In genomic region chr1:236552901-236553300, GRCh38 we compare ENCODE assay signal across 21 cellular contexts. TPM values are rescaled to one million over a fixed set of nuclear protein-coding genes. Genes with fewer than 3 reads are reported as not detected.
A peak's percentile ranks its signal among the peaks of the same experiment; 100 is the strongest.
DNase-seq lines count a peak whose midpoint lies in the region; ATAC-seq, FAIRE-seq and TF ChIP-seq lines count a peak whose summit lies in the region.
"Had no signal": no experiment of that assay in that cellular context is flagged by ENCODE, and none has a peak within 500 bp of the region (broad histone marks: within the 10 kb centered on the region; RNA-seq: fewer than 3 reads in every experiment).

No MANE protein-coding gene starts in this region.

- no peak for TF ChIP-seq RAD21 in IMR-90 (IDR thresholded peaks at IDR 0.05; ENCODE audit: low read length)

- no CpG with 5 or more reads among the region's 1 CpG for WGBS in IMR-90 (ENCODE audit: extremely low coverage in 2 of 2, insufficient read length in 1 of 2), 2 experiments

- no peak overlapping the region for H2BK15ac ChIP-seq in IMR-90 (ENCODE audit: low read depth, low read length)

- no peak overlapping the region for H3K4me3 Mint-ChIP-seq in activated naive CD4-positive, alpha-beta T cell treated with anti-CD3 and anti-CD28 coated beads, Interleukin-2, amount 50 U/mL, for 24 hours
- no peak overlapping the region for H3K4me3 Mint-ChIP-seq in stimulated activated effector memory CD8-positive, alpha-beta T cell treated with anti-CD3 and anti-CD28 coated beads, Interleukin-12 subunit alpha, Interleukin-12 subunit beta, amount 100 ng/mL, for 72 hours
- H3K4me3 Mint-ChIP-seq: CD8-positive, alpha-beta T cell; H9 had no signal

- no peak overlapping the region for H2BK120ac ChIP-seq in IMR-90 (ENCODE audit: low read depth, low read length)

- no peak for TF ChIP-seq POLR2A in IMR-90 (IDR thresholded peaks at IDR 0.05; ENCODE audit: low read depth, low read length)

- H3K4me1 ChIP-seq in IMR-90 (ENCODE audit: control insufficient read depth, insufficient read depth, low read length), result peaks cover 2% of the 10 kb centered on the region
- H3K4me1 ChIP-seq: BLaER1 had no signal

- peak overlapping the region; percentile 69 for H3K27ac Mint-ChIP-seq in activated naive CD4-positive, alpha-beta T cell treated with anti-CD3 and anti-CD28 coated beads, Interleukin-2, amount 50 U/mL, for 24 hours
- peak overlapping the region; percentile 56 for H3K27ac Mint-ChIP-seq in stimulated activated effector memory CD8-positive, alpha-beta T cell treated with anti-CD3 and anti-CD28 coated beads, Interleukin-12 subunit alpha, Interleukin-12 subunit beta, amount 100 ng/mL, for 72 hours
- H3K27ac Mint-ChIP-seq: CD8-positive, alpha-beta T cell; H9 had no signal

- H3K4me1 Mint-ChIP-seq in activated naive CD4-positive, alpha-beta T cell treated with anti-CD3 and anti-CD28 coated beads, Interleukin-2, amount 50 U/mL, for 24 hours, result no peaks in the 10 kb centered on the region
- H3K4me1 Mint-ChIP-seq in stimulated activated effector memory CD8-positive, alpha-beta T cell treated with anti-CD3 and anti-CD28 coated beads, Interleukin-12 subunit alpha, Interleukin-12 subunit beta, amount 100 ng/mL, for 72 hours, result no peaks in the 10 kb centered on the region

- FAIRE-seq in bronchial epithelial cell (lab: Jason Lieb, UNC), result no peak

- TF ChIP-seq CTCF in IMR-90 (conservative IDR thresholded peaks at IDR 0.05; ENCODE audit: low read depth, low read length) (no peak), bronchial epithelial cell (IDR thresholded peaks at IDR 0.05; ENCODE audit: insufficient read depth, low read length, severe bottlenecking) (no peak)

- H3K27me3 ChIP-seq in IMR-90 (ENCODE audit: control insufficient read depth, insufficient read depth, low read length) (no peaks in the 10 kb centered on the region), bronchial epithelial cell (ENCODE audit: control insufficient read depth, insufficient read depth, low read length) (no peaks in the 10 kb centered on the region), H7 (ENCODE audit: control insufficient read depth, insufficient read depth, low read length) (no peaks in the 10 kb centered on the region)
- H3K27me3 ChIP-seq: BLaER1, MG63 had no signal

- no peak overlapping the region for H2BK20ac ChIP-seq in IMR-90 (ENCODE audit: low read depth, low read length)

- peak; percentile 35; the same call in 1 of the 2 replicates for ATAC-seq in IMR-90 (ENCODE audit: low read depth)
- no peak for ATAC-seq in stimulated activated effector memory CD8-positive, alpha-beta T cell treated with anti-CD3 and anti-CD28 coated beads, Interleukin-12 subunit alpha, Interleukin-12 subunit beta, amount 100 ng/mL, for 72 hours
- ATAC-seq: CD8-positive, alpha-beta T cell had no signal

- in situ Hi-C loops in IMR-90 (cut with MboI; ENCODE audit: low sequenced_read_pairs), result no loop called here

- no peaks in the 10 kb centered on the region for H3K9me3 Mint-ChIP-seq in activated naive CD4-positive, alpha-beta T cell treated with anti-CD3 and anti-CD28 coated beads, Interleukin-2, amount 50 U/mL, for 24 hours
- no peaks in the 10 kb centered on the region for H3K9me3 Mint-ChIP-seq in stimulated activated effector memory CD8-positive, alpha-beta T cell treated with anti-CD3 and anti-CD28 coated beads, Interleukin-12 subunit alpha, Interleukin-12 subunit beta, amount 100 ng/mL, for 72 hours
- H3K9me3 Mint-ChIP-seq: CD8-positive, alpha-beta T cell; H9 had no signal

- H2AK9ac ChIP-seq in IMR-90 (replicated peaks; ENCODE audit: low read depth, low read length, poor library complexity), result no peak overlapping the region

- intact Hi-C loops in IMR-90 (cut with micrococcal nuclease), result loop anchor here (5.0 kb wide), 1 partner anchor 34 kb away; no protein-coding TSS in a partner anchor

- peaks cover 0 to 3% of the 10 kb centered on the region in 2 experiments; a peak in 1 of 4 replicates for H3K79me1 ChIP-seq in IMR-90 (ENCODE audit: low read depth in 1 of 2, low read length in 2 of 2)

- POLR2A ChIA-PET in IMR-90 (lab: Charles Lee; ENCODE audit: unreplicated experiment), result no interaction called here

- BruUV-seq in IMR-90 (replicated peaks; lab: Mats Ljungman, UMichigan), result no TSS peak

- H2BK5ac ChIP-seq in IMR-90 (ENCODE audit: low read depth, low read length, poor library complexity, severe bottlenecking), result no peak overlapping the region

- H3K4me3 ChIP-seq in IMR-90 (ENCODE audit: insufficient read depth, low read depth, low read length) (no peak overlapping the region), bronchial epithelial cell (ENCODE audit: low read depth, low read length) (no peak overlapping the region), H7 (ENCODE audit: insufficient read depth, low read depth, low read length) (no peak overlapping the region)
- H3K4me3 ChIP-seq: BLaER1, MG63 had no signal

- dilution Hi-C loops in IMR-90 (cut with HindIII; ENCODE audit: low sequenced_read_pairs, unreplicated experiment), result no loop called here

- no peak overlapping the region for H3K56ac ChIP-seq in IMR-90 (ENCODE audit: extremely low read depth, insufficient read depth, low read length)

- H4K5ac ChIP-seq in IMR-90 (ENCODE audit: low read depth, low read length), result no peak overlapping the region

- H3K18ac ChIP-seq in IMR-90 (ENCODE audit: low read depth, low read length), result no peak overlapping the region

- H2AK5ac ChIP-seq in IMR-90 (ENCODE audit: low read depth, low read length), result no peak overlapping the region

- no peak overlapping the region for H3K27ac ChIP-seq in IMR-90 (ENCODE audit: insufficient read depth, low read length)
- H3K27ac ChIP-seq: BLaER1 had no signal

- CTCF ChIA-PET in IMR-90 (lab: Yijun Ruan, JAX), result no interaction called here

- H3K9me3 ChIP-seq in IMR-90 (ENCODE audit: control insufficient read depth, insufficient read depth, low read length), result no peaks in the 10 kb centered on the region
- H3K9me3 ChIP-seq: BLaER1, MG63 had no signal

- H3K14ac ChIP-seq in IMR-90 (replicated peaks; ENCODE audit: low read depth, low read length), result no peak overlapping the region

- H4K8ac ChIP-seq in IMR-90 (ENCODE audit: low read depth in 2 of 2, low read length in 2 of 2), result no peak overlapping the region

- H3K4ac ChIP-seq in IMR-90 (ENCODE audit: low read depth, low read length), result no peak overlapping the region

- H3K9me1 ChIP-seq in IMR-90 (ENCODE audit: insufficient read depth, low read length), result no peaks in the 10 kb centered on the region

- H3K36me3 ChIP-seq in IMR-90 (ENCODE audit: control insufficient read depth, insufficient read depth, low read length) (peaks cover 50% of the 10 kb centered on the region), bronchial epithelial cell (ENCODE audit: control insufficient read depth, insufficient read depth, low read length) (peaks cover 13% of the 10 kb centered on the region), H7 (replicated peaks; ENCODE audit: control insufficient read depth, insufficient read depth, low read length) (peaks cover 49% of the 10 kb centered on the region)

- peaks cover 29% of the 10 kb centered on the region for H3K36me3 Mint-ChIP-seq in activated naive CD4-positive, alpha-beta T cell treated with anti-CD3 and anti-CD28 coated beads, Interleukin-2, amount 50 U/mL, for 24 hours
- H3K36me3 Mint-ChIP-seq in stimulated activated effector memory CD8-positive, alpha-beta T cell treated with anti-CD3 and anti-CD28 coated beads, Interleukin-12 subunit alpha, Interleukin-12 subunit beta, amount 100 ng/mL, for 72 hours, result peaks cover 100% of the 10 kb centered on the region

- no peaks in the 10 kb centered on the region for H4K20me1 ChIP-seq in IMR-90 (ENCODE audit: insufficient read depth, low read length)

- no peak overlapping the region for H2AFZ ChIP-seq in IMR-90 (replicated peaks; ENCODE audit: low read length, poor library complexity)

- no peak for DNase-seq in activated naive CD4-positive, alpha-beta T cell treated with anti-CD3 and anti-CD28 coated beads, Interleukin-2, amount 50 U/mL, for 16 hours
- DNase-seq in IMR-90, result no peak
- DNase-seq in bronchial epithelial cell (ENCODE audit: low read depth), result peak; percentile 19
- DNase-seq in stimulated activated effector memory CD8-positive, alpha-beta T cell treated with anti-CD3 and anti-CD28 coated beads, Interleukin-12 subunit alpha, Interleukin-12 subunit beta, amount 100 ng/mL, for 72 hours (ENCODE audit: low spot score in 2 of 2), result no peak
- no peak for DNase-seq in kidney tubule cell (ENCODE audit: low spot score)
- DNase-seq in NCI-H2107 (lab: John Stamatoyannopoulos, UW), result no peak
- no peak for DNase-seq in H7
- DNase-seq: Calu3; CD8-positive, alpha-beta T cell; H9; Karpas-422; MG63; NCI-H1048; NCI-H2081; NCI-H510A; NCI-H748 treated with DMSO at 0.1 percent for 48 hours; NK-92 treated with Interleukin-12 subunit alpha and Interleukin-12 subunit beta, amount 100 ng/mL, for 24 hours; Right ventricle myocardium superior had no signal

- no peak overlapping the region for H3K9ac ChIP-seq in IMR-90 (ENCODE audit: low read depth, low read length)
- H3K9ac ChIP-seq: BLaER1 had no signal

- H3K4me2 ChIP-seq in IMR-90 (ENCODE audit: low read depth, low read length), result no peak overlapping the region
- H3K4me2 ChIP-seq: BLaER1 had no signal

- H4K91ac ChIP-seq in IMR-90 (ENCODE audit: insufficient read depth, low read depth, low read length), result no peak overlapping the region

- H3K23ac ChIP-seq in IMR-90 (ENCODE audit: low read depth, low read length), result no peak overlapping the region

- H3K27me3 Mint-ChIP-seq in activated naive CD4-positive, alpha-beta T cell treated with anti-CD3 and anti-CD28 coated beads, Interleukin-2, amount 50 U/mL, for 24 hours, result no peaks in the 10 kb centered on the region

TF ChIP-seq in IMR-90, 13 proteins besides CTCF, POLR2A, EP300 and RAD21 (continues in another document):
- TF ChIP-seq RCOR1 (IDR thresholded peaks at IDR 0.05; ENCODE audit: insufficient replicate concordance, low read length) (no peak), MXI1 (IDR thresholded peaks at IDR 0.05; ENCODE audit: borderline replicate concordance, low read depth, low read length) (no peak)

RNA-seq across cellular contexts. Expression of gene LGALS8, which starts 29.1 kb away (rescaled TPM):
- total RNA-seq in IMR-90 (2012; rRNA removed) (44.7 and 57.7 TPM in 2 replicates), bronchial epithelial cell (49.2 and 53.0 TPM in 2 replicates)
- 26.2 and 41.3 TPM in 2 replicates for polyA plus RNA-seq in IMR-90 (2012; rRNA removed)
- 11.6 and 35.4 TPM in 2 replicates for polyA plus RNA-seq in IMR-90 (2012; cell fraction: cytosol; rRNA removed)
- 27.9 and 111 TPM in 2 replicates for polyA plus RNA-seq in IMR-90 (2012; cell fraction: nucleus; rRNA removed; ENCODE audit: low replicate concordance)
- 16.8 and 27.7 TPM in 2 replicates for total RNA-seq in H7 (2014; rRNA removed; shearing (Covaris generic))
- total RNA-seq: OCI-LY7 had no signal

RNA-seq across cellular contexts. Expression of gene HEATR1, which starts 51.4 kb away (rescaled TPM):
- total RNA-seq in IMR-90 (2012; rRNA removed) (53.8 and 61.1 TPM in 2 replicates), bronchial epithelial cell (18.6 and 37.4 TPM in 2 replicates)
- polyA plus RNA-seq in IMR-90 (2012; rRNA removed), result 6.3 and 8.5 TPM in 2 replicates
- 1.4 and 1.7 TPM in 2 replicates for polyA plus RNA-seq in IMR-90 (2012; cell fraction: cytosol; rRNA removed)
- 4.1 and 19.0 TPM in 2 replicates for polyA plus RNA-seq in IMR-90 (2012; cell fraction: nucleus; rRNA removed; ENCODE audit: low replicate concordance)
- total RNA-seq in H7 (2014; rRNA removed; shearing (Covaris generic)), result 71.0 and 76.1 TPM in 2 replicates
